ENCODE assay signal across 1 cellular context in genomic region chr7:5546626-5547025, GRCh38.
TF ChIP-seq lines count a peak whose summit lies in the region.

No MANE protein-coding gene starts in this region.

TF ChIP-seq in SK-N-SH, 30 proteins besides CTCF, POLR2A, EP300 and RAD21 (continued from another document):
- TF ChIP-seq REST (IDR thresholded peaks at IDR 0.05; ENCODE audit: low read depth, low read length) (no peak), RCOR1 (IDR thresholded peaks at IDR 0.05; ENCODE audit: low read length) (no peak), FOSL2 (IDR thresholded peaks at IDR 0.05; ENCODE audit: borderline replicate concordance, low read depth) (no peak), ELF1 (IDR thresholded peaks at IDR 0.05) (no peak), POLR2AphosphoS5 (IDR thresholded peaks at IDR 0.05; ENCODE audit: low read depth, low read length) (no peak), USF2 (IDR thresholded peaks at IDR 0.05; ENCODE audit: borderline replicate concordance, low read depth, low read length) (no peak), SIN3A (IDR thresholded peaks at IDR 0.05; ENCODE audit: borderline replicate concordance, low read depth, low read length) (no peak), GATA2 (CRISPR knock-in tag; IDR thresholded peaks at IDR 0.05) (no peak), SMC3 (IDR thresholded peaks at IDR 0.05; ENCODE audit: low read depth, low read length) (no peak), TCF12 (IDR thresholded peaks at IDR 0.05) (no peak), TEAD4 (IDR thresholded peaks at IDR 0.05; ENCODE audit: borderline replicate concordance, insufficient read depth) (no peak), RFX5 (IDR thresholded peaks at IDR 0.05; ENCODE audit: low read length) (no peak), MXI1 (IDR thresholded peaks at IDR 0.05; ENCODE audit: low read depth, low read length) (no peak), MAX (IDR thresholded peaks at IDR 0.05; ENCODE audit: low read depth) (no peak), GABPA (IDR thresholded peaks at IDR 0.05; ENCODE audit: low read depth) (no peak), JUND (IDR thresholded peaks at IDR 0.05) (no peak)
